8 cellular contexts compared by ENCODE assay signal in genomic region chr18:48868468-48869466, GRCh38.
DNase-seq lines count a peak whose midpoint lies in the region; ATAC-seq, FAIRE-seq and TF ChIP-seq lines count a peak whose summit lies in the region.

No MANE protein-coding gene starts in this region.

- TF ChIP-seq CTCF in nephron progenitor cell (IDR thresholded peaks at IDR 0.05) = no peak
- no peak for TF ChIP-seq CTCF in esophagus muscularis mucosa (IDR thresholded peaks at IDR 0.05)

- intact Hi-C loops in esophagus muscularis mucosa (cut with DNase I) = no loop called here

- no peak for TF ChIP-seq EP300 in esophagus muscularis mucosa (IDR thresholded peaks at IDR 0.05)

- peaks cover 0 to 6% (median 0%) of the 10 kb centered on the region in 4 donors for H3K9me3 ChIP-seq in esophagus muscularis mucosa

- ATAC-seq in GM21423 (IDR thresholded peaks at IDR 0.05; ENCODE audit: unreplicated experiment) = peak; percentile 74
- peak; percentile 60 for ATAC-seq in HG03575 (IDR thresholded peaks at IDR 0.05; ENCODE audit: extremely low read depth, insufficient number of reproducible peaks, low FRiP score, unreplicated experiment)

- peaks cover 6% of the 10 kb centered on the region for H3K9me3 Mint-ChIP-seq in nephron progenitor cell

- TF ChIP-seq POLR2A in GM12891 (IDR thresholded peaks at IDR 0.05; ENCODE audit: low read depth, low read length) (no peak), esophagus muscularis mucosa (IDR thresholded peaks at IDR 0.05; ENCODE audit: low read depth) (no peak)

- no peak overlapping the region for H3K4me3 Mint-ChIP-seq in nephron progenitor cell

- peaks cover 9% of the 10 kb centered on the region for H3K36me3 Mint-ChIP-seq in nephron progenitor cell (ENCODE audit: low read depth)

- FAIRE-seq in GM12891 (lab: Jason Lieb, UNC) = peak; percentile 91

- H3K27ac Mint-ChIP-seq in nephron progenitor cell = peak overlapping the region; percentile 52

- H3K27me3 ChIP-seq in esophagus muscularis mucosa = no peaks in the 10 kb centered on the region

- peaks cover 8 to 16% (median 12%) of the 10 kb centered on the region in 4 donors for H3K4me1 ChIP-seq in esophagus muscularis mucosa

- peaks cover 35% of the 10 kb centered on the region for H3K4me1 Mint-ChIP-seq in nephron progenitor cell

- DNase-seq in GM12891 (ENCODE audit: insufficient read length, low spot score) (peak; percentile 73), nephron progenitor cell (no peak), foreskin melanocyte (no peak), amniotic stem cell (lab: John Stamatoyannopoulos, UW) (no peak), esophagus muscularis mucosa (ENCODE audit: extremely low spot score) (no peak)
- DNase-seq in activated CD8-positive, alpha-beta memory T cell treated with anti-CD3 and anti-CD28 coated beads, Interleukin-2, amount 50 U/mL, for 48 hours = peak; percentile 76

- H3K27me3 Mint-ChIP-seq in nephron progenitor cell (ENCODE audit: low read depth, poor library complexity) = no peaks in the 10 kb centered on the region

- no peak overlapping the region for H3K4me3 ChIP-seq in esophagus muscularis mucosa

- WGBS in esophagus muscularis mucosa = 74% methylated on average over 11 of the region's 14 CpGs

- H3K36me3 ChIP-seq in esophagus muscularis mucosa = no peaks in the 10 kb centered on the region

- no peak overlapping the region for H3K27ac ChIP-seq in esophagus muscularis mucosa (replicated peaks in 1 of 4)

TF ChIP-seq in GM12891, 5 proteins besides CTCF, POLR2A, EP300 and RAD21:
- peak; percentile 12 for TF ChIP-seq PAX5 (IDR thresholded peaks at IDR 0.05; ENCODE audit: insufficient read depth, low read length, severe bottlenecking)
- TF ChIP-seq POU2F2 (IDR thresholded peaks at IDR 0.05; ENCODE audit: low read depth, low read length) = peak; percentile 70; the same call in 1 of the 2 replicates
- TF ChIP-seq TAF1 (IDR thresholded peaks at IDR 0.05; ENCODE audit: low read depth, low read length) = no peak
- TF ChIP-seq POLR2AphosphoS5 (IDR thresholded peaks at IDR 0.05; ENCODE audit: low read depth, low read length) = peak; percentile 52; the same call in 1 of the 2 replicates
- peak; percentile 98 for TF ChIP-seq SPI1 (IDR thresholded peaks at IDR 0.05; ENCODE audit: low read depth, low read length)

Comparison
In these comparisons a context has a peak if more than half of its experiments do, and no peak if none do; other contexts are left out.
1. DNase-seq: peak in GM12891 (single experiment) and activated CD8-positive, alpha-beta memory T cell treated with anti-CD3 and anti-CD28 coated beads, Interleukin-2, amount 50 U/mL, for 48 hours (single experiment); none in nephron progenitor cell (single experiment), foreskin melanocyte (single experiment), amniotic stem cell (single experiment) and esophagus muscularis mucosa (single experiment).